ENCODE assay signal across 1 cellular context in the genomic region with DNA sequence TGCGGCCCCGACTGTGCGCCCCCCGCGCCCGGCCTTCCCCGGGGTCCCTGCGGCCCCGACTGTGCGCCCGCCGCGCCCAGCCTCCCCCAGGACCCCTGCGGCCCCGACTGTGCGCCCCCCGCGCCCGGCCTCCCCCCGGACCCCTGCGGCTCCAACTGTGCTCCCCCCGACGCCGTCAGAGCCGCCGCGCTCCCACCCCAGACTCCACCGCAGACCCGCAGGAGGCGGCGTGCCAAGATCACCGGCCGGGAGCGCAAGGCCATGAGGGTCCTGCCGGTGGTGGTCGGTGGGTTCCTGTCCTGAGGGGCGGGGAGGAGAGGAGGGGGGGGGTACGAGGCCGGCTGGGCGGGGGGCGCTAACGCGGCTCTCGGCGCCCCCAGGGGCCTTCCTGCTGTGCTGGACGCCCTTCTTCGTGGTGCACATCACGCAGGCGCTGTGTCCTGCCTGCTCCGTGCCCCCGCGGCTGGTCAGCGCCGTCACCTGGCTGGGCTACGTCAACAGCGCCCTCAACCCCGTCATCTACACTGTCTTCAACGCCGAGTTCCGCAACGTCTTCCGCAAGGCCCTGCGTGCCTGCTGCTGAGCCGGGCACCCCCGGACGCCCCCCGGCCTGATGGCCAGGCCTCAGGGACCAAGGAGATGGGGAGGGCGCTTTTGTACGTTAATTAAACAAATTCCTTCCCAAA.
TF ChIP-seq lines count a peak whose summit lies in the region.

No MANE protein-coding gene starts in this region.

TF ChIP-seq in GM12878, 131 proteins besides CTCF, POLR2A, EP300 and RAD21:
- TF ChIP-seq MTA2 (IDR thresholded peaks at IDR 0.05; ENCODE audit: low read depth) (no peak), PAX8 (IDR thresholded peaks at IDR 0.05) (no peak), ZNF622 (IDR thresholded peaks at IDR 0.05) (no peak), CREB1 (IDR thresholded peaks at IDR 0.05; ENCODE audit: low read depth) (0 out of 2 replicates have a peak, but pooled peaks have one; percentile 42), MXI1 (IDR thresholded peaks at IDR 0.05; ENCODE audit: low read depth, low read length) (no peak)
- TF ChIP-seq, protein P1, sequence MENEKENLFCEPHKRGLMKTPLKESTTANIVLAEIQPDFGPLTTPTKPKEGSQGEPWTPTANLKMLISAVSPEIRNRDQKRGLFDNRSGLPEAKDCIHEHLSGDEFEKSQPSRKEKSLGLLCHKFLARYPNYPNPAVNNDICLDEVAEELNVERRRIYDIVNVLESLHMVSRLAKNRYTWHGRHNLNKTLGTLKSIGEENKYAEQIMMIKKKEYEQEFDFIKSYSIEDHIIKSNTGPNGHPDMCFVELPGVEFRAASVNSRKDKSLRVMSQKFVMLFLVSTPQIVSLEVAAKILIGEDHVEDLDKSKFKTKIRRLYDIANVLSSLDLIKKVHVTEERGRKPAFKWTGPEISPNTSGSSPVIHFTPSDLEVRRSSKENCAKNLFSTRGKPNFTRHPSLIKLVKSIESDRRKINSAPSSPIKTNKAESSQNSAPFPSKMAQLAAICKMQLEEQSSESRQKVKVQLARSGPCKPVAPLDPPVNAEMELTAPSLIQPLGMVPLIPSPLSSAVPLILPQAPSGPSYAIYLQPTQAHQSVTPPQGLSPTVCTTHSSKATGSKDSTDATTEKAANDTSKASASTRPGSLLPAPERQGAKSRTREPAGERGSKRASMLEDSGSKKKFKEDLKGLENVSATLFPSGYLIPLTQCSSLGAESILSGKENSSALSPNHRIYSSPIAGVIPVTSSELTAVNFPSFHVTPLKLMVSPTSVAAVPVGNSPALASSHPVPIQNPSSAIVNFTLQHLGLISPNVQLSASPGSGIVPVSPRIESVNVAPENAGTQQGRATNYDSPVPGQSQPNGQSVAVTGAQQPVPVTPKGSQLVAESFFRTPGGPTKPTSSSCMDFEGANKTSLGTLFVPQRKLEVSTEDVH (IDR thresholded peaks at IDR 0.05; ENCODE audit: low read depth, partially characterized antibody) = no peak
- TF ChIP-seq, protein P2, sequence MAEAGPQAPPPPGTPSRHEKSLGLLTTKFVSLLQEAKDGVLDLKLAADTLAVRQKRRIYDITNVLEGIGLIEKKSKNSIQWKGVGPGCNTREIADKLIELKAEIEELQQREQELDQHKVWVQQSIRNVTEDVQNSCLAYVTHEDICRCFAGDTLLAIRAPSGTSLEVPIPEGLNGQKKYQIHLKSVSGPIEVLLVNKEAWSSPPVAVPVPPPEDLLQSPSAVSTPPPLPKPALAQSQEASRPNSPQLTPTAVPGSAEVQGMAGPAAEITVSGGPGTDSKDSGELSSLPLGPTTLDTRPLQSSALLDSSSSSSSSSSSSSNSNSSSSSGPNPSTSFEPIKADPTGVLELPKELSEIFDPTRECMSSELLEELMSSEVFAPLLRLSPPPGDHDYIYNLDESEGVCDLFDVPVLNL (IDR thresholded peaks at IDR 0.05; ENCODE audit: low read depth, low read length) = no peak
